In genomic region chr2:174428214-174428613, GRCh38 we compare ENCODE assay signal across 19 cellular contexts. TPM values are rescaled to one million over a fixed set of nuclear protein-coding genes. Genes with fewer than 3 reads are reported as not detected.
DNase-seq lines count a peak whose midpoint lies in the region; ATAC-seq, FAIRE-seq and TF ChIP-seq lines count a peak whose summit lies in the region.
"Had no signal": no experiment of that assay in that cellular context is flagged by ENCODE, and none has a peak within 500 bp of the region (broad histone marks: within the 10 kb centered on the region; RNA-seq: fewer than 3 reads in every experiment).

No MANE protein-coding gene starts in this region.

- DNase-seq in CD4-positive, CD25-positive, alpha-beta regulatory T cell, result no peak
- DNase-seq in HuH-7 (ENCODE audit: low spot score) (peak; percentile 27), hepatocyte (ENCODE audit: low spot score) (no peak), HepG2 (ENCODE audit: low spot score) (peak; percentile 49), DMS 273 treated with DMSO at 0.1 percent for 48 hours (lab: John Stamatoyannopoulos, UW) (no peak), type B pancreatic cell (ENCODE audit: extremely low spot score, unreplicated experiment) (no peak)
- no peak for DNase-seq in stimulated activated CD4-positive, alpha-beta T cell treated with anti-CD3 and anti-CD28 coated beads, Interleukin-4, amount 100 ng/mL, for 24 hours
- no peak for DNase-seq in stimulated activated CD4-positive, alpha-beta T cell treated with anti-CD3 and anti-CD28 coated beads, Interleukin-1b, Interleukin-23, amount 100 ng/mL, for 48 hours
- DNase-seq: 8988T; CD4-positive, alpha-beta T cell; HCEC 1CT had no signal

- H3K4me3 Mint-ChIP-seq in CD4-positive, CD25-positive, alpha-beta regulatory T cell, result no peak overlapping the region
- no peak overlapping the region for H3K4me3 Mint-ChIP-seq in type B pancreatic cell
- H3K4me3 Mint-ChIP-seq: B cell; CD4-positive, alpha-beta T cell; GM23338 had no signal

- H3K27me3 ChIP-seq in CD4-positive, CD25-positive, alpha-beta regulatory T cell (ENCODE audit: control insufficient read depth, insufficient read depth, low read length), result no peaks in the 10 kb centered on the region
- H3K27me3 ChIP-seq in hepatocyte (no peaks in the 10 kb centered on the region), HepG2 (ENCODE audit: control insufficient read depth in 1 of 2, insufficient read depth in 2 of 2, low read length in 2 of 2) (no peaks in the 10 kb centered on the region)
- H3K27me3 ChIP-seq: BLaER1 treated with 17β-estradiol and CSF1 and Interleukin-3, amounts not matched to agents 10 nM and 100 nM had no signal

- H3K36me3 Mint-ChIP-seq in CD4-positive, CD25-positive, alpha-beta regulatory T cell, result peaks cover 30% of the 10 kb centered on the region
- H3K36me3 Mint-ChIP-seq in type B pancreatic cell, result peaks cover 30% of the 10 kb centered on the region

- H3K9ac ChIP-seq in HepG2 (ENCODE audit: insufficient read depth, low read depth, low read length), result no peak overlapping the region
- H3K9ac ChIP-seq: BLaER1 treated with 17β-estradiol and CSF1 and Interleukin-3, amounts not matched to agents 10 nM and 100 nM; KMS-11 had no signal

- no peak overlapping the region for H2AFZ ChIP-seq in hepatocyte
- H2AFZ ChIP-seq in HepG2 (ENCODE audit: low read length), result no peak overlapping the region
- H2AFZ ChIP-seq: GM23338 had no signal

- H3K27ac ChIP-seq in CD4-positive, CD25-positive, alpha-beta regulatory T cell (ENCODE audit: insufficient read depth, low read length, poor library complexity, severe bottlenecking), result peak overlapping the region; percentile 3
- H3K27ac ChIP-seq in hepatocyte, result peak overlapping the region; percentile 1
- no peak overlapping the region for H3K27ac ChIP-seq in HepG2 (ENCODE audit: extremely low read length, insufficient read depth, low read length)
- H3K27ac ChIP-seq: BLaER1 treated with 17β-estradiol and CSF1 and Interleukin-3, amounts not matched to agents 10 nM and 100 nM; KMS-11 had no signal

- no peak overlapping the region for H3K4me3 ChIP-seq in CD4-positive, CD25-positive, alpha-beta regulatory T cell (ENCODE audit: low read depth, low read length)
- H3K4me3 ChIP-seq in hepatocyte (no peak overlapping the region), HepG2 (replicated peaks in 1 of 3; ENCODE audit: insufficient read depth in 1 of 3, low read depth in 2 of 3, low read length in 3 of 3) (no peak overlapping the region)
- H3K4me3 ChIP-seq: BLaER1 treated with 17β-estradiol and CSF1 and Interleukin-3, amounts not matched to agents 10 nM and 100 nM; GM23338 had no signal

- no peaks in the 10 kb centered on the region for H3K27me3 Mint-ChIP-seq in CD4-positive, CD25-positive, alpha-beta regulatory T cell
- no peaks in the 10 kb centered on the region for H3K27me3 Mint-ChIP-seq in type B pancreatic cell
- H3K27me3 Mint-ChIP-seq: B cell; CD4-positive, alpha-beta T cell had no signal

- BruUV-seq in HepG2 (replicated peaks; lab: Mats Ljungman, UMichigan), result no TSS peak

- ATAC-seq in CD4-positive, CD25-positive, alpha-beta regulatory T cell (ENCODE audit: low read depth in 2 of 2), result no peak
- ATAC-seq in HepG2, result peak; percentile 88
- ATAC-seq: GM23338 had no signal

- H3K79me2 ChIP-seq in hepatocyte, result no peaks in the 10 kb centered on the region
- no peaks in the 10 kb centered on the region for H3K79me2 ChIP-seq in HepG2 (ENCODE audit: insufficient read depth, low read length)

- intact Hi-C loops in HepG2 (cut with micrococcal nuclease; ENCODE audit: unreplicated experiment), result no loop called here

- H3K4me2 ChIP-seq in hepatocyte (peak overlapping the region; percentile 6), HepG2 (ENCODE audit: low read depth, low read length) (peak overlapping the region; percentile 9; the same call in 1 of the 2 replicates)
- H3K4me2 ChIP-seq: BLaER1 treated with 17β-estradiol and CSF1 and Interleukin-3, amounts not matched to agents 10 nM and 100 nM; GM23338; KMS-11 had no signal

- in situ Hi-C loops in HepG2 (cut with HindIII; ENCODE audit: extremely low pct_ligation_motif_present, low pct_unique_long_range_greater_than_20kb), result no loop called here

- no peaks in the 10 kb centered on the region for H3K4me1 ChIP-seq in CD4-positive, CD25-positive, alpha-beta regulatory T cell (ENCODE audit: control insufficient read depth, insufficient read depth, low read length, poor library complexity, severe bottlenecking)
- H3K4me1 ChIP-seq in hepatocyte (ENCODE audit: insufficient read depth) (no peaks in the 10 kb centered on the region), HepG2 (ENCODE audit: insufficient read depth, low read length) (peaks cover 20% of the 10 kb centered on the region)
- H3K4me1 ChIP-seq: BLaER1 treated with 17β-estradiol and CSF1 and Interleukin-3, amounts not matched to agents 10 nM and 100 nM had no signal

- no peaks in the 10 kb centered on the region for H3K9me3 ChIP-seq in CD4-positive, CD25-positive, alpha-beta regulatory T cell (ENCODE audit: control insufficient read depth in 2 of 2, low read length in 2 of 2)
- no peaks in the 10 kb centered on the region for H3K9me3 ChIP-seq in hepatocyte (ENCODE audit: low read depth)
- H3K9me3 ChIP-seq in HepG2 (ENCODE audit: low read length), result no peaks in the 10 kb centered on the region

- POLR2A ChIA-PET in HepG2 (lab: Yijun Ruan, JAX), result interaction anchor here (1.4 kb wide), 1 partner anchor 33 kb away, joined by 8 read pairs; the partner anchor contains the start of gene SCRN3

- H4K20me1 ChIP-seq in hepatocyte (ENCODE audit: insufficient read depth, poor library complexity, severe bottlenecking) (no peaks in the 10 kb centered on the region), HepG2 (ENCODE audit: insufficient read depth, low read length) (no peaks in the 10 kb centered on the region)
- H4K20me1 ChIP-seq: BLaER1 treated with 17β-estradiol and CSF1 and Interleukin-3, amounts not matched to agents 10 nM and 100 nM had no signal

- TF ChIP-seq CTCF in hepatocyte (IDR thresholded peaks at IDR 0.05; ENCODE audit: poor library complexity) (no peak), HepG2 (CRISPR knock-in tag; IDR thresholded peaks at IDR 0.05) (no peak), type B pancreatic cell (conservative IDR thresholded peaks at IDR 0.05) (no peak)

- TF ChIP-seq EP300 in HepG2 (IDR thresholded peaks at IDR 0.05; ENCODE audit: low read depth in 2 of 2, low read length in 2 of 2), result peak in 1 of 2 experiments; percentile 70; a peak in 2 of 4 replicates
- TF ChIP-seq EP300 in HepG2 (CRISPR knock-in tag; IDR thresholded peaks at IDR 0.05; ENCODE audit: borderline replicate concordance), result no peak

- no peaks in the 10 kb centered on the region for H3K9me2 ChIP-seq in hepatocyte (replicated peaks; ENCODE audit: insufficient read depth)

- FAIRE-seq in HepG2 (lab: Jason Lieb, UNC), result no peak
- FAIRE-seq: GM12891, GM18507, H54, HTR-8/SVneo had no signal

- H3K4me1 Mint-ChIP-seq in CD4-positive, CD25-positive, alpha-beta regulatory T cell, result peaks cover 0 to 6% (median 2%) of the 10 kb centered on the region in 4 donors
- no peaks in the 10 kb centered on the region for H3K4me1 Mint-ChIP-seq in type B pancreatic cell (ENCODE audit: unreplicated experiment)
- H3K4me1 Mint-ChIP-seq: B cell, GM23338 had no signal

- 90% methylated on average over 1 of the region's 1 CpG for WGBS in hepatocyte (ENCODE audit: low lambda C conversion rate, missing lambda C conversion rate)
- 97% methylated on average over 1 of the region's 1 CpG for WGBS in HepG2 (ENCODE audit: low lambda C conversion rate)

- peaks cover 4% of the 10 kb centered on the region for H3K36me3 ChIP-seq in CD4-positive, CD25-positive, alpha-beta regulatory T cell (ENCODE audit: control insufficient read depth, insufficient read depth, low read length)
- no peaks in the 10 kb centered on the region for H3K36me3 ChIP-seq in hepatocyte (replicated peaks; ENCODE audit: insufficient read depth, low read depth)
- no peaks in the 10 kb centered on the region for H3K36me3 ChIP-seq in HepG2 (replicated peaks in 1 of 2; ENCODE audit: control insufficient read depth in 1 of 2, insufficient read depth in 2 of 2, low read length in 2 of 2)

- H3K9me3 Mint-ChIP-seq in CD4-positive, CD25-positive, alpha-beta regulatory T cell, result peaks cover 0 to 3% (median 0%) of the 10 kb centered on the region in 7 donors
- peaks cover 10% of the 10 kb centered on the region for H3K9me3 Mint-ChIP-seq in type B pancreatic cell
- H3K9me3 Mint-ChIP-seq: CD4-positive, alpha-beta T cell; GM23338 had no signal

- no peak for TF ChIP-seq RAD21 in HepG2 (CRISPR knock-in tag; IDR thresholded peaks at IDR 0.05)

- no peak overlapping the region for H3K27ac Mint-ChIP-seq in CD4-positive, CD25-positive, alpha-beta regulatory T cell
- H3K27ac Mint-ChIP-seq in type B pancreatic cell, result no peak overlapping the region
- H3K27ac Mint-ChIP-seq: B cell; CD4-positive, alpha-beta T cell; GM23338 had no signal

- no peak for TF ChIP-seq POLR2A in HepG2 (IDR thresholded peaks at IDR 0.05; ENCODE audit: insufficient read depth in 1 of 2, low read depth in 2 of 2, low read length in 2 of 2)

- CTCF ChIA-PET in HepG2 (lab: Yijun Ruan, JAX; ENCODE audit: low intra/inter-chr PET ratio, low total read pairs), result no interaction called here

RNA-seq across cellular contexts. Expression of gene SCRN3, which starts 32.7 kb away (rescaled TPM):
- total RNA-seq in CD4-positive, CD25-positive, alpha-beta regulatory T cell, result 11.5 TPM
- polyA plus RNA-seq in CD4-positive, CD25-positive, alpha-beta regulatory T cell, result 10 to 100 TPM; 10.0 to 12.8 (median 11.4) TPM
- total RNA-seq in hepatocyte, result 30.4 and 31.4 TPM in 2 replicates
- polyA plus RNA-seq in hepatocyte, result 19.9 and 24.5 TPM in 2 replicates
- total RNA-seq in HepG2 (2016; rRNA removed; fragmentation: Illumina TruSeq; extraction: Trizol), result 11.3 and 16.8 TPM in 2 replicates
- total RNA-seq in HepG2 (2016; cell fraction: cytosol; rRNA removed; fragmentation: Illumina TruSeq; extraction: Trizol; ENCODE audit: low read depth), result 2.9 and 3.7 TPM in 2 replicates
- total RNA-seq in HepG2 (2016; cell fraction: insoluble cytoplasmic fraction; rRNA removed; fragmentation: Illumina TruSeq; extraction: Trizol), result 11.1 and 20.2 TPM in 2 replicates
- 8.6 and 8.8 TPM in 2 replicates for total RNA-seq in HepG2 (2016; cell fraction: membrane; rRNA removed; fragmentation: Illumina TruSeq; extraction: Trizol)
- total RNA-seq in HepG2 (2016; cell fraction: nucleus; rRNA removed; fragmentation: Illumina TruSeq; extraction: Trizol), result 8.6 and 8.8 TPM in 2 replicates
- polyA plus RNA-seq in HepG2 (2011; rRNA removed), result 5.5 and 6.6 TPM in 2 replicates
- 4.3 and 5.4 TPM in 2 replicates for polyA plus RNA-seq in HepG2 (2011; cell fraction: cytosol; rRNA removed)
- 3.7 and 5.9 TPM in 2 replicates for polyA plus RNA-seq in HepG2 (2011; cell fraction: nucleus; rRNA removed)
- 8.0 and 12.9 TPM in 2 replicates for polyA plus RNA-seq in HepG2 (2012)
- polyA plus RNA-seq in HepG2 (2016; cell fraction: cytosol; fragmentation: Illumina TruSeq; extraction: Trizol; ENCODE audit: low read depth), result 2.4 and 3.1 TPM in 2 replicates
- 14.3 and 17.8 TPM in 2 replicates for polyA plus RNA-seq in HepG2 (2016; cell fraction: insoluble cytoplasmic fraction; fragmentation: Illumina TruSeq; extraction: Trizol; ENCODE audit: low read depth)
- 4.2 and 5.8 TPM in 2 replicates for polyA plus RNA-seq in HepG2 (2016; cell fraction: membrane; fragmentation: Illumina TruSeq; extraction: Trizol; ENCODE audit: low read depth)
- 9.7 and 10.3 TPM in 2 replicates for polyA plus RNA-seq in HepG2 (2016; cell fraction: nucleus; fragmentation: Illumina TruSeq; extraction: Trizol; ENCODE audit: insufficient read depth, low read depth)
- 3.5 and 3.7 TPM in 2 replicates for polyA minus RNA-seq in HepG2 (2011; rRNA and poly(A)+ RNA removed; ENCODE audit: low replicate concordance)
- polyA minus RNA-seq in HepG2 (2011; cell fraction: cytosol; rRNA and poly(A)+ RNA removed), result 4.6 and 6.5 TPM in 2 replicates
- polyA minus RNA-seq in HepG2 (2011; cell fraction: nucleus; rRNA and poly(A)+ RNA removed), result 14.2 and 17.8 TPM in 2 replicates
- 23.2 and 25.9 TPM in 2 replicates for total RNA-seq in type B pancreatic cell (ENCODE audit: low replicate concordance)

RNA-seq across cellular contexts. Expression of gene GPR155, which starts 58.6 kb away (rescaled TPM):
- 42.7 TPM for total RNA-seq in CD4-positive, CD25-positive, alpha-beta regulatory T cell
- 10 to 100 TPM; 15.0 to 20.1 (median 18.9) TPM for polyA plus RNA-seq in CD4-positive, CD25-positive, alpha-beta regulatory T cell
- total RNA-seq in hepatocyte (20.5 and 26.1 TPM in 2 replicates), HepG2 (2016; rRNA removed; fragmentation: Illumina TruSeq; extraction: Trizol) (0.04 and 0.15 TPM in 2 replicates), type B pancreatic cell (ENCODE audit: low replicate concordance) (1.6 and 6.2 TPM in 2 replicates)
- polyA plus RNA-seq in hepatocyte (30.0 and 32.8 TPM in 2 replicates), HepG2 (2011; rRNA removed) (0.39 and 0.49 TPM in 2 replicates)
- total RNA-seq in HepG2 (2016; cell fraction: cytosol; rRNA removed; fragmentation: Illumina TruSeq; extraction: Trizol; ENCODE audit: low read depth), result 0.26 TPM in 1 of 2 replicates, not detected in the other
- total RNA-seq in HepG2 (2016; cell fraction: insoluble cytoplasmic fraction; rRNA removed; fragmentation: Illumina TruSeq; extraction: Trizol), result 0.03 and 0.15 TPM in 2 replicates
- 0.07 and 0.09 TPM in 2 replicates for total RNA-seq in HepG2 (2016; cell fraction: membrane; rRNA removed; fragmentation: Illumina TruSeq; extraction: Trizol)
- total RNA-seq in HepG2 (2016; cell fraction: nucleus; rRNA removed; fragmentation: Illumina TruSeq; extraction: Trizol), result 0.16 and 0.31 TPM in 2 replicates
- polyA plus RNA-seq in HepG2 (2011; cell fraction: cytosol; rRNA removed), result 0.13 and 0.23 TPM in 2 replicates
- polyA plus RNA-seq in HepG2 (2011; cell fraction: nucleus; rRNA removed), result 0.19 and 0.24 TPM in 2 replicates
- polyA plus RNA-seq in HepG2 (2012), result 0.44 and 0.63 TPM in 2 replicates
- 0.19 TPM in 1 of 2 replicates, not detected in the other for polyA plus RNA-seq in HepG2 (2016; cell fraction: cytosol; fragmentation: Illumina TruSeq; extraction: Trizol; ENCODE audit: low read depth)
- 0.09 TPM in 1 of 2 replicates, not detected in the other for polyA plus RNA-seq in HepG2 (2016; cell fraction: insoluble cytoplasmic fraction; fragmentation: Illumina TruSeq; extraction: Trizol; ENCODE audit: low read depth)
- 0.05 TPM in 1 of 2 replicates, not detected in the other for polyA plus RNA-seq in HepG2 (2016; cell fraction: membrane; fragmentation: Illumina TruSeq; extraction: Trizol; ENCODE audit: low read depth)
- polyA plus RNA-seq in HepG2 (2016; cell fraction: nucleus; fragmentation: Illumina TruSeq; extraction: Trizol; ENCODE audit: insufficient read depth, low read depth), result 0.15 and 1.1 TPM in 2 replicates
- polyA minus RNA-seq in HepG2 (2011; rRNA and poly(A)+ RNA removed; ENCODE audit: low replicate concordance), result 0.22 and 3.5 TPM in 2 replicates
- 0.09 and 0.40 TPM in 2 replicates for polyA minus RNA-seq in HepG2 (2011; cell fraction: cytosol; rRNA and poly(A)+ RNA removed)
- polyA minus RNA-seq in HepG2 (2011; cell fraction: nucleus; rRNA and poly(A)+ RNA removed), result 0.52 and 0.75 TPM in 2 replicates

Comparison
In these comparisons a context has a peak if more than half of its experiments do, and no peak if none do; other contexts are left out.
1. DNase-seq: peak in HuH-7 (single experiment) and HepG2 (single experiment); none in CD4-positive, CD25-positive, alpha-beta regulatory T cell (0 of 3), hepatocyte (single experiment), DMS 273 treated with DMSO at 0.1 percent for 48 hours (single experiment), stimulated activated CD4-positive, alpha-beta T cell treated with anti-CD3 and anti-CD28 coated beads, Interleukin-4, amount 100 ng/mL, for 24 hours (single experiment), stimulated activated CD4-positive, alpha-beta T cell treated with anti-CD3 and anti-CD28 coated beads, Interleukin-1b, Interleukin-23, amount 100 ng/mL, for 48 hours (single experiment) and type B pancreatic cell (single experiment).